18 cellular contexts compared by ENCODE assay signal in genomic region chr10:120327671-120328070, GRCh38.
DNase-seq lines count a peak whose midpoint lies in the region; ATAC-seq, FAIRE-seq and TF ChIP-seq lines count a peak whose summit lies in the region.
"Had no signal": no experiment of that assay in that cellular context is flagged by ENCODE, and none has a peak within 500 bp of the region (broad histone marks: within the 10 kb centered on the region; RNA-seq: fewer than 3 reads in every experiment).

No MANE protein-coding gene starts in this region.

- H3K9me3 Mint-ChIP-seq in activated CD8-positive, alpha-beta T cell treated with anti-CD3 and anti-CD28 coated beads for 36 hours, result no peaks in the 10 kb centered on the region
- H3K9me3 Mint-ChIP-seq: CD4-positive, alpha-beta T cell; HFFc6 had no signal

- DNase-seq in HEK293T (ENCODE audit: extremely low spot score), result no peak
- DNase-seq in NCI-H446 treated with DMSO at 0.1 percent for 48 hours (lab: John Stamatoyannopoulos, UW), result peak; percentile 36
- no peak for DNase-seq in GM12878 (ENCODE audit: low read depth, low spot score)
- no peak for DNase-seq in activated CD4-positive, alpha-beta T cell treated with anti-CD3 and anti-CD28 coated beads for 1 hour
- no peak for DNase-seq in stimulated activated CD4-positive, alpha-beta T cell treated with anti-CD3 and anti-CD28 coated beads, Interleukin-12 subunit alpha, Interleukin-12 subunit beta, amount 100 ng/mL, for 4 hours
- DNase-seq in activated CD8-positive, alpha-beta T cell treated with anti-CD3 and anti-CD28 coated beads for 36 hours, result no peak
- DNase-seq in esophagus squamous epithelium (lab: John Stamatoyannopoulos, UW), result no peak
- DNase-seq: C1 segment of cervical spinal cord; Calu3; CD4-positive, alpha-beta T cell; DMS 273 treated with DMSO at 0.1 percent for 48 hours; HFFc6 had no signal

- CTCF ChIA-PET in HEK293T (lab: Yijun Ruan, JAX) (interaction anchor here (0.9 kb wide), 1 partner anchor 106 kb away, joined by 3 read pairs; no protein-coding TSS in a partner anchor), GM12878 (lab: Yijun Ruan, JAX) (interaction anchor here (0.7 to 1.2 kb wide), 2 partner anchors 10 to 106 kb away, joined by 3 to 7 read pairs; no protein-coding TSS in a partner anchor)
- CTCF ChIA-PET in activated CD8-positive, alpha-beta T cell treated with anti-CD3 and anti-CD28 coated beads for 36 hours (lab: Charles Lee), result interaction anchor here (1.1 kb wide), 1 partner anchor 9 kb away, joined by 6 read pairs; no protein-coding TSS in a partner anchor

- no peak for TF ChIP-seq EP300 in GM12878 (IDR thresholded peaks at IDR 0.05; ENCODE audit: borderline replicate concordance in 1 of 2, control insufficient read depth in 1 of 2, low read depth in 2 of 2, low read length in 2 of 2)

- no peaks in the 10 kb centered on the region for H3K79me2 ChIP-seq in GM12878 (ENCODE audit: control insufficient read depth, insufficient read depth, low read length)

- SMC1A ChIA-PET in GM12878 (lab: Charles Lee; ENCODE audit: uncharacterized antibody, unreplicated experiment), result interaction anchor here (1.0 to 1.2 kb wide), 2 partner anchors 10 to 106 kb away, joined by 3 read pairs; no protein-coding TSS in a partner anchor

- POLR2A ChIA-PET in HEK293T (lab: Yijun Ruan, JAX), result no interaction called here
- POLR2A ChIA-PET in GM12878 (lab: Charles Lee), result no interaction called here
- POLR2A ChIA-PET in activated CD8-positive, alpha-beta T cell treated with anti-CD3 and anti-CD28 coated beads for 36 hours (lab: Charles Lee), result interaction anchor here (1.1 kb wide), 1 partner anchor 11 kb away, joined by 3 read pairs; no protein-coding TSS in a partner anchor

- FAIRE-seq in GM12878 (lab: Jason Lieb, UNC), result no peak
- FAIRE-seq: A204.1, GM12891, H1 had no signal

- TF ChIP-seq RAD21 in GM12878 (IDR thresholded peaks at IDR 0.05; ENCODE audit: insufficient read depth, low read depth, low read length), result no peak

- H3K36me3 ChIP-seq in GM12878 (ENCODE audit: control insufficient read depth in 2 of 2, insufficient read depth in 2 of 2, low read length in 1 of 2) (no peaks in the 10 kb centered on the region), esophagus squamous epithelium (no peaks in the 10 kb centered on the region)
- H3K36me3 ChIP-seq: HAP-1 had no signal

- RAD21 ChIA-PET in GM12878 (lab: Charles Lee; ENCODE audit: unreplicated experiment), result no interaction called here

- H3K4me3 ChIP-seq in GM12878, result no peak overlapping the region
- H3K4me3 ChIP-seq in esophagus squamous epithelium, result no peak overlapping the region
- H3K4me3 ChIP-seq: HAP-1 had no signal

- H3K27ac ChIP-seq in GM12878 (ENCODE audit: control insufficient read depth, insufficient read depth), result no peak overlapping the region
- H3K27ac ChIP-seq in esophagus squamous epithelium, result no peak overlapping the region
- H3K27ac ChIP-seq: HL-60 had no signal

- intact Hi-C loops in GM12878 (cut with micrococcal nuclease; ENCODE audit: unreplicated experiment), result no loop called here
- intact Hi-C loops in activated CD8-positive, alpha-beta T cell treated with anti-CD3 and anti-CD28 coated beads for 36 hours (cut with micrococcal nuclease), result no loop called here
- intact Hi-C loops in esophagus squamous epithelium (cut with DNase I), result no loop called here

- no peaks in the 10 kb centered on the region for H3K4me1 ChIP-seq in GM12878 (ENCODE audit: control insufficient read depth, insufficient read depth, low read length)
- no peaks in the 10 kb centered on the region for H3K4me1 ChIP-seq in esophagus squamous epithelium
- H3K4me1 ChIP-seq: HAP-1 had no signal

- H3K27me3 ChIP-seq in GM12878 (replicated peaks in 1 of 2; ENCODE audit: control insufficient read depth in 2 of 2, insufficient read depth in 2 of 2, low read length in 1 of 2) (no peaks in the 10 kb centered on the region), esophagus squamous epithelium (no peaks in the 10 kb centered on the region)

- H3K4me2 ChIP-seq in GM12878 (ENCODE audit: control insufficient read depth, insufficient read depth), result no peak overlapping the region

- BruUV-seq in GM12878 (replicated peaks; lab: Mats Ljungman, UMichigan), result no TSS peak

- H3K4me1 Mint-ChIP-seq in activated CD8-positive, alpha-beta T cell treated with anti-CD3 and anti-CD28 coated beads for 36 hours (ENCODE audit: low read depth), result no peaks in the 10 kb centered on the region
- H3K4me1 Mint-ChIP-seq: B cell had no signal

- H3K36me3 Mint-ChIP-seq in activated CD8-positive, alpha-beta T cell treated with anti-CD3 and anti-CD28 coated beads for 36 hours (ENCODE audit: low read depth), result no peaks in the 10 kb centered on the region

- H2AFZ ChIP-seq in GM12878 (ENCODE audit: control insufficient read depth, low read depth, low read length), result no peak overlapping the region

- H4K20me1 ChIP-seq in GM12878 (ENCODE audit: control insufficient read depth, insufficient read depth), result no peaks in the 10 kb centered on the region

- TF ChIP-seq CTCF in GM12878 (IDR thresholded peaks at IDR 0.05 in 2 of 3, conservative IDR thresholded peaks at IDR 0.05 in 1 of 3; ENCODE audit: control insufficient read depth in 2 of 3, extremely low read depth in 1 of 3, insufficient read depth in 1 of 3, low read depth in 3 of 3, low read length in 3 of 3), result no peak
- no peak for TF ChIP-seq CTCF in activated CD8-positive, alpha-beta T cell treated with anti-CD3 and anti-CD28 coated beads for 36 hours (IDR thresholded peaks at IDR 0.05)
- TF ChIP-seq CTCF in esophagus squamous epithelium (IDR thresholded peaks at IDR 0.05), result no peak

- WGBS in GM12878 (ENCODE audit: insufficient coverage, insufficient replicate concordance, low lambda C conversion rate, missing lambda C conversion rate), result 0% methylated on average over 3 of the region's 3 CpGs
- WGBS in esophagus squamous epithelium, 2 donors, result 39 to 42% methylated on average over 3 of the region's 3 CpGs

- no peak overlapping the region for H3K4me3 Mint-ChIP-seq in activated CD8-positive, alpha-beta T cell treated with anti-CD3 and anti-CD28 coated beads for 36 hours
- H3K4me3 Mint-ChIP-seq: B cell; CD4-positive, alpha-beta T cell; HFFc6 had no signal

- H3K9me3 ChIP-seq in GM12878 (replicated peaks; ENCODE audit: control insufficient read depth, insufficient read depth, low read length) (no peaks in the 10 kb centered on the region), esophagus squamous epithelium (no peaks in the 10 kb centered on the region)
- H3K9me3 ChIP-seq: HAP-1 had no signal

- H3K27me3 Mint-ChIP-seq in activated CD8-positive, alpha-beta T cell treated with anti-CD3 and anti-CD28 coated beads for 36 hours, result peaks cover 4% of the 10 kb centered on the region

- no peak overlapping the region for H3K27ac Mint-ChIP-seq in activated CD8-positive, alpha-beta T cell treated with anti-CD3 and anti-CD28 coated beads for 36 hours
- H3K27ac Mint-ChIP-seq: B cell; CD4-positive, alpha-beta T cell; HFFc6 had no signal

- in situ Hi-C loops in GM12878 (cut with MboI), result no loop called here

- no peak for ATAC-seq in GM12878
- ATAC-seq in activated CD8-positive, alpha-beta T cell treated with anti-CD3 and anti-CD28 coated beads for 36 hours, result no peak

- H3K9ac ChIP-seq in GM12878 (ENCODE audit: control insufficient read depth, insufficient read depth, low read length), result no peak overlapping the region

- TF ChIP-seq POLR2A in GM12878 (IDR thresholded peaks at IDR 0.05; ENCODE audit: low read depth, low read length) (no peak), esophagus squamous epithelium (IDR thresholded peaks at IDR 0.05) (no peak)

TF ChIP-seq in HEK293T, 16 proteins besides CTCF, POLR2A, EP300 and RAD21:
- TF ChIP-seq ARNT (IDR thresholded peaks at IDR 0.05), result peak; percentile 59; the same call in 1 of the 2 replicates
- TF ChIP-seq, protein P1, sequence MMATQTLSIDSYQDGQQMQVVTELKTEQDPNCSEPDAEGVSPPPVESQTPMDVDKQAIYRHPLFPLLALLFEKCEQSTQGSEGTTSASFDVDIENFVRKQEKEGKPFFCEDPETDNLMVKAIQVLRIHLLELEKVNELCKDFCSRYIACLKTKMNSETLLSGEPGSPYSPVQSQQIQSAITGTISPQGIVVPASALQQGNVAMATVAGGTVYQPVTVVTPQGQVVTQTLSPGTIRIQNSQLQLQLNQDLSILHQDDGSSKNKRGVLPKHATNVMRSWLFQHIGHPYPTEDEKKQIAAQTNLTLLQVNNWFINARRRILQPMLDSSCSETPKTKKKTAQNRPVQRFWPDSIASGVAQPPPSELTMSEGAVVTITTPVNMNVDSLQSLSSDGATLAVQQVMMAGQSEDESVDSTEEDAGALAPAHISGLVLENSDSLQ (IDR thresholded peaks at IDR 0.05), result peak; percentile 36; the same call in 1 of the 2 replicates
- no peak for TF ChIP-seq FOXK2 (IDR thresholded peaks at IDR 0.05)

TF ChIP-seq in GM12878, 131 proteins besides CTCF, POLR2A, EP300 and RAD21:
- peak; percentile 45; the same call in 1 of the 2 replicates for TF ChIP-seq MTA2 (IDR thresholded peaks at IDR 0.05; ENCODE audit: low read depth)
- TF ChIP-seq, protein P2, sequence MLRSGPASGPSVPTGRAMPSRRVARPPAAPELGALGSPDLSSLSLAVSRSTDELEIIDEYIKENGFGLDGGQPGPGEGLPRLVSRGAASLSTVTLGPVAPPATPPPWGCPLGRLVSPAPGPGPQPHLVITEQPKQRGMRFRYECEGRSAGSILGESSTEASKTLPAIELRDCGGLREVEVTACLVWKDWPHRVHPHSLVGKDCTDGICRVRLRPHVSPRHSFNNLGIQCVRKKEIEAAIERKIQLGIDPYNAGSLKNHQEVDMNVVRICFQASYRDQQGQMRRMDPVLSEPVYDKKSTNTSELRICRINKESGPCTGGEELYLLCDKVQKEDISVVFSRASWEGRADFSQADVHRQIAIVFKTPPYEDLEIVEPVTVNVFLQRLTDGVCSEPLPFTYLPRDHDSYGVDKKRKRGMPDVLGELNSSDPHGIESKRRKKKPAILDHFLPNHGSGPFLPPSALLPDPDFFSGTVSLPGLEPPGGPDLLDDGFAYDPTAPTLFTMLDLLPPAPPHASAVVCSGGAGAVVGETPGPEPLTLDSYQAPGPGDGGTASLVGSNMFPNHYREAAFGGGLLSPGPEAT (IDR thresholded peaks at IDR 0.05; ENCODE audit: low read depth), result no peak
TF ChIP-seq in GM12878: peak in this region for 1.
